In the genomic region with DNA sequence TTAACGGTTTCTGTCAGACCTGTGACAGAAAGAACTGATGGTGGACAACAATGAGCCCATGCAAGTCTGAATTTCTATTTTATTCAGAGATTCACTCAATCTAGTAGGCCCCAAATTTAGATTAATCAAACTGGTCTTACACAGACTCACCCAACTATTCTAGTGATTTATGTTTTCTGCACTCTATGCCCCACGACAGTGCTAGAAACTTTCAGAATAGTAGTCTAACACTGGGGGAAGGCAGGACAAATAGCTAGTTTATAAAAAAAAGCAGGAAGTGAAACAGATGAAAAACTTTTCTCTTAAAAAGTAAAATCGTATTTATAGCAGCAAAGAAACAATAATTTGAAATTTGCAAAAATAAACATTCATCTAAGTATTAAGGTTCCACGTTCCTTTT, we compare ENCODE assay signal across 31 cellular contexts. TPM values are rescaled to one million over a fixed set of nuclear protein-coding genes. Genes with fewer than 3 reads are reported as not detected.
"Had no signal": no experiment of that assay in that cellular context is flagged by ENCODE, and none has a peak within 500 bp of the region (broad histone marks: within the 10 kb centered on the region; RNA-seq: fewer than 3 reads in every experiment).

No MANE protein-coding gene starts in this region.

- H3K27ac ChIP-seq: adrenal gland, body of pancreas, foreskin keratinocyte, heart right ventricle, neural progenitor cell, right atrium auricular region, suprapubic skin, tibial artery, upper lobe of right lung, VCaP had no signal

- H3K9me3 ChIP-seq: adrenal gland, body of pancreas, heart right ventricle, right atrium auricular region, suprapubic skin, tibial artery, upper lobe of right lung had no signal

- H3K27ac Mint-ChIP-seq: activated naive CD4-positive, alpha-beta T cell treated with anti-CD3 and anti-CD28 coated beads for 36 hours; activated naive CD8-positive, alpha-beta T cell treated with anti-CD3 and anti-CD28 coated beads for 36 hours; activated T-helper 1 cell treated with anti-CD3 and anti-CD28 coated beads, Interleukin-12 subunit alpha, Interleukin-12 subunit beta, Interleukin-2, Interleukin-4 antibody, amounts not matched to agents 30 ng/mL and 10 ng/mL and 1 ng/mL, durations not matched to agents 14 hours and 24 hours and 36 hours; effector memory CD8-positive, alpha-beta T cell; natural killer cell; neural progenitor cell had no signal

- H3K4me3 ChIP-seq: adrenal gland, body of pancreas, dorsolateral prefrontal cortex, heart right ventricle, neural progenitor cell, right atrium auricular region, suprapubic skin, tibial artery, upper lobe of right lung had no signal

- DNase-seq: activated CD4-positive, alpha-beta T cell treated with anti-CD3 and anti-CD28 coated beads for 48 hours; activated CD4-positive, alpha-beta T cell treated with anti-CD3 and anti-CD28 coated beads, Interleukin-2, amount 50 U/mL, for 48 hours; activated CD8-positive, alpha-beta memory T cell treated with anti-CD3 and anti-CD28 coated beads for 24 hours; activated CD8-positive, alpha-beta memory T cell treated with anti-CD3 and anti-CD28 coated beads, Interleukin-2, amount 50 U/mL, for 4 hours; activated effector memory CD4-positive, alpha-beta T cell treated with anti-CD3 and anti-CD28 coated beads, Interleukin-2, amount 50 U/mL, for 16 hours; activated naive CD4-positive, alpha-beta T cell treated with anti-CD3 and anti-CD28 coated beads for 36 hours; activated naive CD8-positive, alpha-beta T cell treated with anti-CD3 and anti-CD28 coated beads for 36 hours; activated T-cell treated with anti-CD3 and anti-CD28 coated beads, Interleukin-2, amount 50 U/mL, for 1 hour; adrenal gland; aorta; body of pancreas; dorsolateral prefrontal cortex; effector memory CD8-positive, alpha-beta T cell; foreskin keratinocyte; heart right ventricle; midbrain; natural killer cell; occipital lobe; stimulated activated naive CD4-positive, alpha-beta T cell; tibial artery; upper lobe of right lung had no signal

- H3K36me3 Mint-ChIP-seq: activated naive CD8-positive, alpha-beta T cell treated with anti-CD3 and anti-CD28 coated beads for 36 hours; natural killer cell; neural progenitor cell had no signal

- H3K9me3 Mint-ChIP-seq: activated naive CD4-positive, alpha-beta T cell treated with anti-CD3 and anti-CD28 coated beads for 36 hours; activated naive CD8-positive, alpha-beta T cell treated with anti-CD3 and anti-CD28 coated beads for 36 hours; activated T-helper 1 cell treated with anti-CD3 and anti-CD28 coated beads, Interleukin-12 subunit alpha, Interleukin-12 subunit beta, Interleukin-2, Interleukin-4 antibody, amounts not matched to agents 30 ng/mL and 10 ng/mL and 1 ng/mL, durations not matched to agents 14 hours and 24 hours and 36 hours; effector memory CD8-positive, alpha-beta T cell; natural killer cell; neural progenitor cell had no signal

- H3K27me3 ChIP-seq: adrenal gland, neural progenitor cell, right atrium auricular region, suprapubic skin, upper lobe of right lung had no signal

- H3K4me1 ChIP-seq: foreskin keratinocyte, neural progenitor cell had no signal

- H3K36me3 ChIP-seq: adrenal gland, heart right ventricle, neural progenitor cell, right atrium auricular region, suprapubic skin, tibial artery, upper lobe of right lung had no signal

- H3K4me3 Mint-ChIP-seq: activated naive CD4-positive, alpha-beta T cell treated with anti-CD3 and anti-CD28 coated beads for 36 hours; activated naive CD8-positive, alpha-beta T cell treated with anti-CD3 and anti-CD28 coated beads for 36 hours; activated T-helper 1 cell treated with anti-CD3 and anti-CD28 coated beads, Interleukin-12 subunit alpha, Interleukin-12 subunit beta, Interleukin-2, Interleukin-4 antibody, amounts not matched to agents 30 ng/mL and 10 ng/mL and 1 ng/mL, durations not matched to agents 14 hours and 24 hours and 36 hours; effector memory CD8-positive, alpha-beta T cell; natural killer cell; neural progenitor cell had no signal

- FAIRE-seq: colon, endothelial cell of umbilical vein, TTC549 had no signal

- ATAC-seq: activated CD4-positive, CD25-positive, alpha-beta regulatory T cell treated with anti-CD3 and anti-CD28 coated beads, Interleukin-2, amount 50 U/mL, for 24 hours; body of pancreas; effector memory CD8-positive, alpha-beta T cell; foreskin keratinocyte; heart right ventricle; natural killer cell; upper lobe of right lung had no signal

RNA-seq across cellular contexts. Expression of a gene that starts 5.0 kb away (rescaled TPM):
- total RNA-seq: activated naive CD4-positive, alpha-beta T cell treated with anti-CD3 and anti-CD28 coated beads for 36 hours; activated naive CD8-positive, alpha-beta T cell treated with anti-CD3 and anti-CD28 coated beads for 36 hours; activated T-helper 1 cell treated with anti-CD3 and anti-CD28 coated beads, Interleukin-12 subunit alpha, Interleukin-12 subunit beta, Interleukin-2, Interleukin-4 antibody, amounts not matched to agents 30 ng/mL and 10 ng/mL and 1 ng/mL, durations not matched to agents 14 hours and 24 hours and 36 hours; body of pancreas; endothelial cell of umbilical vein; foreskin keratinocyte; heart right ventricle; kidney epithelial cell; natural killer cell; right atrium auricular region; upper lobe of right lung had no signal
- polyA plus RNA-seq: aorta had no signal
